1 cellular context compared by ENCODE assay signal in genomic region chr2:78023356-78023755, GRCh38.
TF ChIP-seq lines count a peak whose summit lies in the region.

No MANE protein-coding gene starts in this region.

TF ChIP-seq in GM23338, 12 proteins besides CTCF, POLR2A, EP300 and RAD21 (continued from another document):
- no peak for TF ChIP-seq ZNF462 (CRISPR knock-in tag; IDR thresholded peaks at IDR 0.05)
- TF ChIP-seq EZH2phosphoT487 (IDR thresholded peaks at IDR 0.05; ENCODE audit: unreplicated experiment): no peak
- TF ChIP-seq ZNF331 (CRISPR knock-in tag; IDR thresholded peaks at IDR 0.05; ENCODE audit: low read depth): no peak
- TF ChIP-seq JUNB (IDR thresholded peaks at IDR 0.05; ENCODE audit: unreplicated experiment): no peak
- TF ChIP-seq STAT1 (IDR thresholded peaks at IDR 0.05; ENCODE audit: unreplicated experiment): no peak
- TF ChIP-seq ETS1 (IDR thresholded peaks at IDR 0.05): no peak
- no peak for TF ChIP-seq POLR2AphosphoS5 (IDR thresholded peaks at IDR 0.05; ENCODE audit: low read depth)
